In the genomic region with DNA sequence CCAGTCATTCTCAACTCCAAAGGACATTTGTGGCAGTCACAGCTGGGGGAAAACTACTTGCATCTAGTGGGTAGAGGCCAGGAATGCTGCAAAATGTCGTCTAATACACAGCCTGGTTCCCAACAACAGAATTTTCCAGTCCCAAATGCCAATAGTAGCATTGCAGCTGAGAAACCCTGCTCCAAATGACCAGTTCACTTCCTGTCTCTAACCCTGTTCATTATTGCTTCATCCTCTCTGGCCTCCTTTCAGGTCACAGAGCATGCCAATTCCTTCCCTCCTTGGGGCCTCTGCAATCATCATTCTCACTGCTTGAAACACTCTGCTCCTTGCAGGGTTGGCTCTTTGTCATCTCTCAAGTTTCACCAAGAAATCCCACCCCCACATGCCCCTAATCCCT, we compare ENCODE assay signal across 13 cellular contexts.
DNase-seq lines count a peak whose midpoint lies in the region; TF ChIP-seq lines count a peak whose summit lies in the region.
"Had no signal": no experiment of that assay in that cellular context is flagged by ENCODE, and none has a peak within 500 bp of the region (broad histone marks: within the 10 kb centered on the region; RNA-seq: fewer than 3 reads in every experiment).

No MANE protein-coding gene starts in this region.

- no peaks in the 10 kb centered on the region for H3K79me2 ChIP-seq in ACC112 (ENCODE audit: control insufficient read depth, insufficient read depth, low read length, unreplicated experiment)
- H3K79me2 ChIP-seq: parathyroid adenoma had no signal

- peaks cover 36% of the 10 kb centered on the region for H3K4me1 ChIP-seq in ACC112 (ENCODE audit: control insufficient read depth, insufficient read depth, low read length, unreplicated experiment)

- H3K27me3 ChIP-seq in ACC112 (ENCODE audit: insufficient read depth, low read length) = no peaks in the 10 kb centered on the region
- H3K27me3 ChIP-seq: thyroid gland had no signal

- H3K27ac ChIP-seq in ACC112 (ENCODE audit: low read depth, low read length) = peak overlapping the region; percentile 93
- H3K27ac ChIP-seq: parathyroid adenoma had no signal

- peak; percentile 85 for DNase-seq in NCI-H82 (lab: John Stamatoyannopoulos, UW)
- DNase-seq in epithelial cell of esophagus (ENCODE audit: low read depth) = peak; percentile 33
- DNase-seq in mucosa of gallbladder (ENCODE audit: low spot score) = peak; percentile 48
- DNase-seq in superior temporal gyrus (ENCODE audit: extremely low spot score) = no peak
- no peak for DNase-seq in NCI-H2171 (lab: John Stamatoyannopoulos, UW)
- no peak for DNase-seq in NK-92 (lab: John Stamatoyannopoulos, UW; ENCODE audit: unreplicated experiment)
- no peak for DNase-seq in GM10266 (ENCODE audit: extremely low spot score)
- DNase-seq: activated CD8-positive, alpha-beta memory T cell treated with anti-CD3 and anti-CD28 coated beads for 24 hours; C1 segment of cervical spinal cord; NCI-H524 treated with DMSO at 0.1 percent for 48 hours had no signal

- TF ChIP-seq CTCF in epithelial cell of esophagus (IDR thresholded peaks at IDR 0.05; ENCODE audit: insufficient read depth, low read depth, low read length, missing control alignments) (no peak), GM10266 (IDR thresholded peaks at IDR 0.05; ENCODE audit: control insufficient read depth, insufficient read depth, low read depth, missing control alignments) (no peak)

- peak overlapping the region; percentile 10; the same call in 1 of the 2 replicates for H3K4me3 ChIP-seq in ACC112 (ENCODE audit: low read depth, low read length)
- H3K4me3 ChIP-seq in epithelial cell of esophagus (ENCODE audit: low read length) = no peak overlapping the region
- H3K4me3 ChIP-seq: thyroid gland had no signal

- no peak overlapping the region for H2AFZ ChIP-seq in ACC112 (ENCODE audit: low read length, unreplicated experiment)
- H2AFZ ChIP-seq: parathyroid adenoma had no signal

- H3K36me3 ChIP-seq in ACC112 (ENCODE audit: insufficient read depth, low read length) = no peaks in the 10 kb centered on the region
- H3K36me3 ChIP-seq: thyroid gland had no signal

Comparison
In these comparisons a context has a peak if more than half of its experiments do, and no peak if none do; other contexts are left out.
1. DNase-seq: peak in NCI-H82 (single experiment), epithelial cell of esophagus (single experiment) and mucosa of gallbladder (single experiment); none in superior temporal gyrus (single experiment), NCI-H2171 (single experiment), NK-92 (single experiment) and GM10266 (single experiment).